13 cellular contexts compared by ENCODE assay signal in genomic region chr3:172647823-172648222, GRCh38.
DNase-seq lines count a peak whose midpoint lies in the region; ATAC-seq, FAIRE-seq and TF ChIP-seq lines count a peak whose summit lies in the region.
"Had no signal": no experiment of that assay in that cellular context is flagged by ENCODE, and none has a peak within 500 bp of the region (broad histone marks: within the 10 kb centered on the region; RNA-seq: fewer than 3 reads in every experiment).

No MANE protein-coding gene starts in this region.

- no peaks in the 10 kb centered on the region for H3K27me3 Mint-ChIP-seq in chondrocyte (ENCODE audit: low read depth)

- ATAC-seq in left ventricle myocardium superior, result peak; percentile 87

- DNase-seq in COR-L47 (lab: John Stamatoyannopoulos, UW) (peak; percentile 80), M059J (ENCODE audit: low read depth) (peak; percentile 50), NCI-H774 (lab: John Stamatoyannopoulos, UW) (peak; percentile 44), left ventricle myocardium superior (no peak), midbrain (lab: John Stamatoyannopoulos, UW) (no peak), chondrocyte (ENCODE audit: low spot score) (no peak), GM12892 (ENCODE audit: insufficient read length) (no peak)
- DNase-seq in effector memory CD4-positive, alpha-beta T cell, result no peak
- DNase-seq: activated CD4-positive, alpha-beta T cell treated with anti-CD3 and anti-CD28 coated beads, Interleukin-2, amount 50 U/mL, for 4 hours; activated gamma-delta T cell; NCI-H226; stimulated activated CD8-positive, alpha-beta memory T cell treated with anti-CD3 and anti-CD28 coated beads, Interleukin-4, amount 100 ng/mL, for 48 hours had no signal

- no peak for TF ChIP-seq POLR2A in GM12892 (IDR thresholded peaks at IDR 0.05; ENCODE audit: low read depth, low read length)

- intact Hi-C loops in left ventricle myocardium superior (cut with micrococcal nuclease), result no loop called here

- no peaks in the 10 kb centered on the region for H3K36me3 Mint-ChIP-seq in chondrocyte (ENCODE audit: low read depth)

- no peaks in the 10 kb centered on the region for H3K9me3 ChIP-seq in effector memory CD4-positive, alpha-beta T cell (ENCODE audit: control insufficient read depth, low read length)
- H3K9me3 ChIP-seq: upper lobe of left lung had no signal

- no peaks in the 10 kb centered on the region for H3K9me3 Mint-ChIP-seq in chondrocyte (ENCODE audit: low read depth)

- H3K4me1 ChIP-seq in effector memory CD4-positive, alpha-beta T cell (ENCODE audit: control insufficient read depth, insufficient read depth, low read length, poor library complexity, severe bottlenecking), result no peaks in the 10 kb centered on the region

- H3K4me1 Mint-ChIP-seq in chondrocyte (ENCODE audit: low read depth), result peaks cover 10% of the 10 kb centered on the region

- H3K4me3 Mint-ChIP-seq in chondrocyte (ENCODE audit: unreplicated experiment), result no peak overlapping the region

- no peak for FAIRE-seq in GM12892 (lab: Jason Lieb, UNC)

- H3K4me3 ChIP-seq in effector memory CD4-positive, alpha-beta T cell (ENCODE audit: insufficient read depth, low read depth, low read length, poor library complexity, severe bottlenecking), result no peak overlapping the region
- H3K4me3 ChIP-seq: upper lobe of left lung had no signal

- no peaks in the 10 kb centered on the region for H3K36me3 ChIP-seq in effector memory CD4-positive, alpha-beta T cell (ENCODE audit: control insufficient read depth, insufficient read depth, low read length)

- no peaks in the 10 kb centered on the region for H3K27me3 ChIP-seq in effector memory CD4-positive, alpha-beta T cell (replicated peaks; ENCODE audit: control insufficient read depth, insufficient read depth, low read length, poor library complexity, severe bottlenecking)
- H3K27me3 ChIP-seq: upper lobe of left lung had no signal

- no peak overlapping the region for H3K27ac ChIP-seq in effector memory CD4-positive, alpha-beta T cell (ENCODE audit: insufficient read depth, low read length, poor library complexity, severe bottlenecking)
- H3K27ac ChIP-seq: upper lobe of left lung had no signal

- TF ChIP-seq CTCF in chondrocyte (IDR thresholded peaks at IDR 0.05), result no peak

- no peak overlapping the region for H3K27ac Mint-ChIP-seq in chondrocyte (ENCODE audit: unreplicated experiment)

Comparison
In these comparisons a context has a peak if more than half of its experiments do, and no peak if none do; other contexts are left out.
1. DNase-seq: peak in COR-L47 (single experiment), M059J (single experiment) and NCI-H774 (single experiment); none in left ventricle myocardium superior (single experiment), midbrain (single experiment), chondrocyte (single experiment), effector memory CD4-positive, alpha-beta T cell (0 of 3) and GM12892 (single experiment).